Comparison of ENCODE assay signal across 25 cellular contexts in the genomic region with DNA sequence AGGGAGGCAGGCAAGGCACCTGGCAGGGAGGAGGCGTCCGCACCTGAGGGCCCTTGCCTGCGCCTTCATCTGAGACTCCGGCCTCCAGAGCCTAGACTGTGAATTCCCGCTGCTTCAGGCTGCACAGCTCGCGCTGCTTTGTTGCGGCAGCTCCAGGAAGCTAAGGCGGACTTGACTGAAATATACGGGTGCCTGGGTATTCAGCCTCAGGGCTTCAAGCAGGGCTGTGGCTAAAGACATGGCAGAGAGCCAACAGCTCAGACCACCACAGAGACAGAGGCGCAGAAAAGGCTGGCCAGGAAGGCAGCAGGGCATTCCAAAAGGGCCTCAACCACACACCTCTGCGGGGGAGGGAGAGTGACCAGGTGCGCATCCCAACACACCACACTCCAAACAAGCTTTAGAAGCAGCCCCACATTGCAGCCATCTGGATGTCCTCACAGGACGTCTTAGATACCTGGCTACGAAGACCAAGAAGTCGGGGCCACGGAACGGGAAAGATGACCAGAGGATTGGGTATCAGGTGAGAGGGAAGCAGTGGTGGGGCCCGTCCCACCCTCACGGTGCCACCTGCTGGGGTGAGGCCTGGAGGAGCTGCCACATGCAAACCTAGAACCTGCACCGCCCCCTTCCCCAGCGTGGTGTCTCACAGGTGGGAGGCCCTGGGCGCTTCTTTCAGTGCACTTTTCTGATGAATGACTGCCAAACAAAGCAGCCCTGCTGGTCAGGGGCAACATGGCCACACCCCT. TPM values are rescaled to one million over a fixed set of nuclear protein-coding genes. Genes with fewer than 3 reads are reported as not detected.
DNase-seq lines count a peak whose midpoint lies in the region; TF ChIP-seq lines count a peak whose summit lies in the region.
"Had no signal": no experiment of that assay in that cellular context is flagged by ENCODE, and none has a peak within 500 bp of the region (broad histone marks: within the 10 kb centered on the region; RNA-seq: fewer than 3 reads in every experiment).

No MANE protein-coding gene starts in this region.

- H3K36me3 ChIP-seq in esophagus squamous epithelium, result peaks cover 9 to 61% (median 10%) of the 10 kb centered on the region in 3 donors
- H3K36me3 ChIP-seq in GM23248 (ENCODE audit: low read depth), result 0 out of 2 replicates have a peak, but pooled peaks cover 4% of the 10 kb centered on the region

- H3K27ac ChIP-seq in esophagus squamous epithelium, result no peak overlapping the region
- H3K27ac ChIP-seq in GM23248, result no peak overlapping the region
- H3K27ac ChIP-seq: epithelial cell of prostate, HL-60, lower lobe of right lung, neutrophil, spleen had no signal

- no peaks in the 10 kb centered on the region for H4K20me1 ChIP-seq in GM23248 (ENCODE audit: insufficient read depth)

- peaks cover 63% of the 10 kb centered on the region for H3K79me2 ChIP-seq in GM23248 (ENCODE audit: insufficient read depth)

- H3K27me3 ChIP-seq in esophagus squamous epithelium (no peaks in the 10 kb centered on the region), GM23248 (replicated peaks; ENCODE audit: insufficient read depth) (no peaks in the 10 kb centered on the region)
- H3K27me3 ChIP-seq: neutrophil, spleen had no signal

- WGBS in esophagus squamous epithelium, 2 donors, result 91 to 92% methylated on average over 7 to 8 of the region's 23 CpGs
- WGBS in GM23248 (ENCODE audit: low coverage in 1 of 2, low lambda C conversion rate in 2 of 2, missing lambda C conversion rate in 2 of 2), 2 experiments, result 88 to 89% methylated on average over 23 of the region's 23 CpGs

- no peak overlapping the region for H2AFZ ChIP-seq in GM23248

- DNase-seq in NCI-H146 (lab: John Stamatoyannopoulos, UW) (peak; percentile 10), NCI-H146 treated with DMSO at 0.1 percent for 48 hours (lab: John Stamatoyannopoulos, UW; ENCODE audit: unreplicated experiment) (no peak), COR-L47 (lab: John Stamatoyannopoulos, UW) (peak; percentile 17), NAMALWA (ENCODE audit: low spot score) (peak; percentile 40), cerebellum (ENCODE audit: low spot score) (peak; percentile 30), esophagus squamous epithelium (lab: John Stamatoyannopoulos, UW) (no peak), GM23248 (no peak), SKM-1 (lab: John Stamatoyannopoulos, UW; ENCODE audit: unreplicated experiment) (no peak)
- DNase-seq: activated CD4-positive, alpha-beta T cell treated with anti-CD3 and anti-CD28 coated beads, Interleukin-2, amount 50 U/mL, for 1 hour; activated CD8-positive, alpha-beta memory T cell treated with anti-CD3 and anti-CD28 coated beads, Interleukin-2, amount 50 U/mL, for 4 hours; activated effector memory CD4-positive, alpha-beta T cell treated with Interleukin-2 at 50 U/mL for 16 hours; Calu3; EL; foreskin fibroblast; hypothalamus; lower lobe of right lung; NCI-H187 treated with DMSO at 0.1 percent for 48 hours; NCI-H524 treated with DMSO at 0.1 percent for 48 hours; SHP77; spleen; stimulated activated CD4-positive, alpha-beta T cell treated with anti-CD3 and anti-CD28 coated beads, Interleukin-4, amount 100 ng/mL, for 4 hours; T-helper 1 cell had no signal

- in situ Hi-C loops in GM23248 (cut with MboI), result no loop called here

- H3K9ac ChIP-seq in GM23248, result no peak overlapping the region

- no peak overlapping the region for H3K4me3 ChIP-seq in esophagus squamous epithelium
- H3K4me3 ChIP-seq in GM23248, result no peak overlapping the region
- H3K4me3 ChIP-seq: lower lobe of right lung, spleen had no signal

- intact Hi-C loops in esophagus squamous epithelium (cut with DNase I), result no loop called here

- no peak overlapping the region for H3K4me2 ChIP-seq in GM23248 (ENCODE audit: unreplicated experiment)

- H3K9me2 ChIP-seq in GM23248 (ENCODE audit: insufficient read depth), result no peaks in the 10 kb centered on the region

- TF ChIP-seq POLR2A in esophagus squamous epithelium (IDR thresholded peaks at IDR 0.05), result no peak

- H3K9me3 ChIP-seq in esophagus squamous epithelium (no peaks in the 10 kb centered on the region), GM23248 (ENCODE audit: low read depth) (no peaks in the 10 kb centered on the region)
- H3K9me3 ChIP-seq: lower lobe of right lung, neutrophil, spleen had no signal

- 0 out of 2 replicates have a peak, but pooled peaks cover 5% of the 10 kb centered on the region for H3F3A ChIP-seq in GM23248 (ENCODE audit: insufficient read depth)

- no peak for TF ChIP-seq CTCF in esophagus squamous epithelium (IDR thresholded peaks at IDR 0.05)

- peaks cover 20 to 45% (median 28%) of the 10 kb centered on the region in 3 donors for H3K4me1 ChIP-seq in esophagus squamous epithelium
- peaks cover 13% of the 10 kb centered on the region for H3K4me1 ChIP-seq in GM23248 (ENCODE audit: insufficient read depth)

RNA-seq across cellular contexts. Expression of gene DPH7, which starts 1.7 kb away (rescaled TPM):
- total RNA-seq in cerebellum, result 34.2 TPM
- total RNA-seq in esophagus squamous epithelium, result 10 to 100 TPM; 13.4 to 32.2 (median 21.7) TPM
- 27.0 and 32.6 TPM in 2 replicates for total RNA-seq in GM23248 (2014; rRNA removed; shearing (Covaris generic))
- polyA plus RNA-seq in GM23248 (2016; fragmentation: Nextera tagmentation; extraction: Ambion mirVana), result 24.1 and 26.7 TPM in 2 replicates

RNA-seq across cellular contexts. Expression of gene ZMYND19, which starts 9.9 kb away (rescaled TPM):
- total RNA-seq in cerebellum (12.7 TPM), esophagus squamous epithelium (10 to 100 TPM; 17.5 to 28.8 (median 25.2) TPM)
- total RNA-seq in GM23248 (2014; rRNA removed; shearing (Covaris generic)), result 29.6 and 35.0 TPM in 2 replicates
- polyA plus RNA-seq in GM23248 (2016; fragmentation: Nextera tagmentation; extraction: Ambion mirVana), result 6.1 and 11.6 TPM in 2 replicates

RNA-seq across cellular contexts. Expression of gene ARRDC1, which starts 25.1 kb away (rescaled TPM):
- total RNA-seq in cerebellum, result 25.8 TPM
- 100 to 1,000 TPM in 2 of 4 donors, 10 to 100 TPM in 2; 53.3 to 121 (median 89.6) TPM for total RNA-seq in esophagus squamous epithelium
- total RNA-seq in GM23248 (2014; rRNA removed; shearing (Covaris generic)), result 26.9 and 37.1 TPM in 2 replicates
- polyA plus RNA-seq in GM23248 (2016; fragmentation: Nextera tagmentation; extraction: Ambion mirVana), result 21.0 and 22.0 TPM in 2 replicates

RNA-seq across cellular contexts. Expression of gene MRPL41, which starts 28.7 kb away (rescaled TPM):
- total RNA-seq in cerebellum (13.7 TPM), esophagus squamous epithelium (10 to 100 TPM; 31.6 to 48.6 (median 37.1) TPM)
- total RNA-seq in GM23248 (2014; rRNA removed; shearing (Covaris generic)), result 28.7 and 42.9 TPM in 2 replicates
- 97.6 and 99.8 TPM in 2 replicates for polyA plus RNA-seq in GM23248 (2016; fragmentation: Nextera tagmentation; extraction: Ambion mirVana)

RNA-seq across cellular contexts. Expression of gene PNPLA7, which starts 30.2 kb away (rescaled TPM):
- total RNA-seq in cerebellum (1.5 TPM), esophagus squamous epithelium (1 to 10 TPM in 2 of 4 donors, under 1 TPM in 2; 0.61 to 3.4 (median 0.91) TPM)
- 0.54 and 0.89 TPM in 2 replicates for total RNA-seq in GM23248 (2014; rRNA removed; shearing (Covaris generic))
- 0.44 and 0.59 TPM in 2 replicates for polyA plus RNA-seq in GM23248 (2016; fragmentation: Nextera tagmentation; extraction: Ambion mirVana)

Comparison
In these comparisons a context has a peak if more than half of its experiments do, and no peak if none do; other contexts are left out.
1. DNase-seq: peak in NCI-H146 (single experiment), COR-L47 (single experiment), NAMALWA (single experiment) and cerebellum (single experiment); none in NCI-H146 treated with DMSO at 0.1 percent for 48 hours (single experiment), esophagus squamous epithelium (single experiment), GM23248 (single experiment) and SKM-1 (single experiment).